8 cellular contexts compared by ENCODE assay signal in genomic region chr16:22424161-22424937, GRCh38. TPM values are rescaled to one million over a fixed set of nuclear protein-coding genes. Genes with fewer than 3 reads are reported as not detected.
DNase-seq lines count a peak whose midpoint lies in the region; ATAC-seq and TF ChIP-seq lines count a peak whose summit lies in the region.

No MANE protein-coding gene starts in this region.

- TF ChIP-seq CTCF in cardiac fibroblast (IDR thresholded peaks at IDR 0.05; ENCODE audit: low read depth, low read length) (no peak), left lung (IDR thresholded peaks at IDR 0.05) (no peak), stomach (IDR thresholded peaks at IDR 0.05) (no peak)

- H3K27me3 Mint-ChIP-seq in effector memory CD8-positive, alpha-beta T cell: no peaks in the 10 kb centered on the region

- no peaks in the 10 kb centered on the region for H3K4me1 Mint-ChIP-seq in effector memory CD8-positive, alpha-beta T cell (ENCODE audit: low read depth in 2 of 2)

- DNase-seq in GM04504 (ENCODE audit: low read depth) (peak; percentile 50), cardiac fibroblast (ENCODE audit: low read depth in 2 of 2) (peak; percentile 12 to 17), left lung (no peak), stomach (no peak), middle frontal gyrus (ENCODE audit: extremely low spot score, low spot score) (no peak)
- DNase-seq in stimulated activated CD4-positive, alpha-beta T cell treated with anti-CD3 and anti-CD28 coated beads, Interleukin-12 subunit alpha, Interleukin-12 subunit beta, amount 100 ng/mL, for 4 hours: no peak
- no peak for DNase-seq in effector memory CD8-positive, alpha-beta T cell

- peaks cover 0 to 87% of the 10 kb centered on the region in 2 donors for H3K36me3 ChIP-seq in left lung
- H3K36me3 ChIP-seq in stomach: peaks cover 33 to 93% (median 84%) of the 10 kb centered on the region in 4 donors

- no peaks in the 10 kb centered on the region for H3K9me3 Mint-ChIP-seq in effector memory CD8-positive, alpha-beta T cell

- H3K4me3 Mint-ChIP-seq in effector memory CD8-positive, alpha-beta T cell: no peak overlapping the region

- H3K4me1 ChIP-seq in left lung (no peaks in the 10 kb centered on the region), stomach (peaks cover 0 to 19% (median 12%) of the 10 kb centered on the region in 4 donors)

- H3K4me3 ChIP-seq in cardiac fibroblast (replicated peaks in 1 of 2; ENCODE audit: low read depth in 2 of 2, low read length in 2 of 2) (no peak overlapping the region), left lung (no peak overlapping the region), stomach (peak overlapping the region in 2 of 4 donors; percentile 11 to 28)

- H3K27ac Mint-ChIP-seq in effector memory CD8-positive, alpha-beta T cell: no peak overlapping the region

- ATAC-seq in left lung (peak; percentile 38), GM21447 (IDR thresholded peaks at IDR 0.05; ENCODE audit: unreplicated experiment) (no peak)
- ATAC-seq in effector memory CD8-positive, alpha-beta T cell (replicated peaks): no peak

- peaks cover 45% of the 10 kb centered on the region for H3K36me3 Mint-ChIP-seq in effector memory CD8-positive, alpha-beta T cell (ENCODE audit: insufficient read depth)

- 55 to 74% (median 61%) methylated on average over 21 to 22 of the region's 22 CpGs for WGBS in stomach, 5 donors

- no peak for TF ChIP-seq EP300 in stomach (IDR thresholded peaks at IDR 0.05)

- H3K9me3 ChIP-seq in left lung: no peaks in the 10 kb centered on the region
- H3K9me3 ChIP-seq in stomach: no peaks in the 10 kb centered on the region

- H3K27ac ChIP-seq in left lung: peak overlapping the region; percentile 51 to 60
- H3K27ac ChIP-seq in stomach: peak overlapping the region; percentile 42 to 79 (median 74)

- no peak for TF ChIP-seq POLR2A in stomach (IDR thresholded peaks at IDR 0.05)

- H3K27me3 ChIP-seq in left lung (no peaks in the 10 kb centered on the region), stomach (no peaks in the 10 kb centered on the region)

- intact Hi-C loops in left lung (cut with DNase I) (no loop called here), stomach (cut with DNase I; ENCODE audit: low total_unique reads) (no loop called here)

RNA-seq across cellular contexts. Expression of gene CDR2, which starts 49.9 kb away (rescaled TPM):
- total RNA-seq in left lung (10 to 100 TPM; 17.3 to 18.7 TPM), stomach (100 to 1,000 TPM in 1 of 5 donors, 10 to 100 TPM in 4; 21.4 to 198 (median 27.7) TPM)
- polyA plus RNA-seq in stomach: 10 to 100 TPM in 2 of 3 donors, 1 to 10 TPM in 1; 8.9 to 16.6 (median 15.4) TPM

Comparison
In these comparisons a context has a peak if more than half of its experiments do, and no peak if none do; other contexts are left out.
1. DNase-seq: peak in GM04504 (single experiment) and cardiac fibroblast (2 of 2); none in left lung (0 of 2), stomach (single experiment), middle frontal gyrus (single experiment), stimulated activated CD4-positive, alpha-beta T cell treated with anti-CD3 and anti-CD28 coated beads, Interleukin-12 subunit alpha, Interleukin-12 subunit beta, amount 100 ng/mL, for 4 hours (single experiment) and effector memory CD8-positive, alpha-beta T cell (0 of 3).